In the genomic region with DNA sequence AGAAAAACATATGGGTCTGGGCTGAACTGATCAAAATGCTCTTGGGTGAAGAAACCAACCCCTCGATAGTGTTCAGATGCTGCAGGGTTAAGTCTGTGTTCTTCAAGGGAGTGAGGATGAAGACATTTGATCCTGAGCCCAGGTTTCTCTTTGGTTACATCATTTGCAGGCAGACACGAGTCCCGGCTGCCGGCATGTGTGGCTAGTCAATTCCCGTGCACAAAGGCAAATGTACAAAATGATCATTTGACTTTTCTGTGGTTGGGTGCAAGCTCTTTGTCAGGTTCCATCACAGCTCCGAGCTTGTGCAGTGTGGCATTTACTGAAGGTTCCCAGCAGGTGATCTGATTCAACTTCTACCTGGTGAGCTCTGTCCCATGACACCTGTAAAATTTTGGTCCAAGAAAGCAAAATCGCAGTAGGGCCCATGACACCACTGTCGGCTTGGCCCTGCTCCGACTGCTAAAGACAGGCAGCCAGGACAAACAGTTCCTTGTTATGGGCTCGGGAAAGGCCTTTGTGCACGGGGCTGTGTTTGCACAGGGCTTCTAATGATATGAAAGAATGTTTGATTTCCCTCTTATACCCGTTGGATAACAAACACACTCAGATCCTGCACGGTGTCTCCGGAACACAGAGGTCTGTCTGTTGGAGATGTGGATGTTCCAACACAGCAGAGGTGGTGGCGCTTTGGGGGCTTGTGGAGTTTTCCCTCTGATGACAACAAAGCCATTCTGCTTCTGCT, we compare ENCODE assay signal across 1 cellular context.
TF ChIP-seq lines count a peak whose summit lies in the region.

No MANE protein-coding gene starts in this region.

TF ChIP-seq in WTC11, 78 proteins besides CTCF, POLR2A, EP300 and RAD21 (continued from another document):
- TF ChIP-seq, protein P1, sequence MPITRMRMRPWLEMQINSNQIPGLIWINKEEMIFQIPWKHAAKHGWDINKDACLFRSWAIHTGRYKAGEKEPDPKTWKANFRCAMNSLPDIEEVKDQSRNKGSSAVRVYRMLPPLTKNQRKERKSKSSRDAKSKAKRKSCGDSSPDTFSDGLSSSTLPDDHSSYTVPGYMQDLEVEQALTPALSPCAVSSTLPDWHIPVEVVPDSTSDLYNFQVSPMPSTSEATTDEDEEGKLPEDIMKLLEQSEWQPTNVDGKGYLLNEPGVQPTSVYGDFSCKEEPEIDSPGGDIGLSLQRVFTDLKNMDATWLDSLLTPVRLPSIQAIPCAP (CRISPR knock-in tag; IDR thresholded peaks at IDR 0.05) = no peak
- TF ChIP-seq ESRRA (CRISPR knock-in tag; IDR thresholded peaks at IDR 0.05; ENCODE audit: borderline replicate concordance) (no peak), FOXK1 (CRISPR knock-in tag; IDR thresholded peaks at IDR 0.05) (no peak)
